In genomic region chr15:68614621-68615035, GRCh38 we compare ENCODE assay signal across 11 cellular contexts. TPM values are rescaled to one million over a fixed set of nuclear protein-coding genes. Genes with fewer than 3 reads are reported as not detected.
DNase-seq lines count a peak whose midpoint lies in the region; ATAC-seq, FAIRE-seq and TF ChIP-seq lines count a peak whose summit lies in the region.
"Had no signal": no experiment of that assay in that cellular context is flagged by ENCODE, and none has a peak within 500 bp of the region (broad histone marks: within the 10 kb centered on the region; RNA-seq: fewer than 3 reads in every experiment).

No MANE protein-coding gene starts in this region.

- TF ChIP-seq POLR2A in endothelial cell of umbilical vein (IDR thresholded peaks at IDR 0.05; ENCODE audit: low read depth, low read length) (no peak), stomach (IDR thresholded peaks at IDR 0.05) (no peak)

- peaks cover 33% of the 10 kb centered on the region for H3K27me3 Mint-ChIP-seq in activated CD8-positive, alpha-beta memory T cell treated with anti-CD3 and anti-CD28 coated beads, Interleukin-2, amount 10 ng/mL, durations not matched to agents 7 days and 5 days

- no peaks in the 10 kb centered on the region for H3K36me3 ChIP-seq in endothelial cell of umbilical vein (ENCODE audit: control insufficient read depth in 2 of 2, extremely low read depth in 1 of 2, insufficient read depth in 2 of 2, low read length in 2 of 2)
- H3K36me3 ChIP-seq in lung (ENCODE audit: control insufficient read depth in 2 of 2, insufficient read depth in 2 of 2, low read length in 2 of 2), result no peaks in the 10 kb centered on the region
- no peaks in the 10 kb centered on the region for H3K36me3 ChIP-seq in stomach

- no peak for TF ChIP-seq EP300 in stomach (IDR thresholded peaks at IDR 0.05)

- WGBS in lung, 2 donors, result 54 to 70% methylated on average over 12 of the region's 12 CpGs
- WGBS in stomach, 5 donors, result 25 to 49% (median 36%) methylated on average over 11 to 12 of the region's 12 CpGs

- no TSS peak for BruUV-seq in endothelial cell of umbilical vein (replicated peaks; lab: Mats Ljungman, UMichigan)

- FAIRE-seq in endothelial cell of umbilical vein (lab: Jason Lieb, UNC), result peak; percentile 62

- H3K27me3 ChIP-seq in endothelial cell of umbilical vein (ENCODE audit: control insufficient read depth in 2 of 2, insufficient read depth in 2 of 2, low read length in 2 of 2), result peaks cover 0 to 2% of the 10 kb centered on the region in 2 experiments
- no peaks in the 10 kb centered on the region for H3K27me3 ChIP-seq in lung (ENCODE audit: control insufficient read depth, insufficient read depth)
- H3K27me3 ChIP-seq in stomach, result peaks cover 0 to 7% (median 0%) of the 10 kb centered on the region in 3 donors

- H3K4me1 ChIP-seq in endothelial cell of umbilical vein (ENCODE audit: control insufficient read depth, extremely low read depth, insufficient read depth, low read length) (peaks cover 23% of the 10 kb centered on the region), lung (ENCODE audit: control insufficient read depth in 2 of 2, insufficient read depth in 2 of 2, low read length in 2 of 2) (peaks cover 0 to 15% of the 10 kb centered on the region in 2 donors), stomach (peaks cover 0 to 17% (median 12%) of the 10 kb centered on the region in 4 donors)

- no peaks in the 10 kb centered on the region for H3K9me1 ChIP-seq in endothelial cell of umbilical vein (replicated peaks; ENCODE audit: control insufficient read depth, extremely low read depth, insufficient read depth, low read length)

- H3K27ac Mint-ChIP-seq in activated CD8-positive, alpha-beta memory T cell treated with anti-CD3 and anti-CD28 coated beads, Interleukin-2, amount 10 ng/mL, durations not matched to agents 7 days and 5 days, result no peak overlapping the region

- H3K79me2 ChIP-seq in endothelial cell of umbilical vein (ENCODE audit: control insufficient read depth, insufficient read depth, low read length), result no peaks in the 10 kb centered on the region

- H3K9me3 ChIP-seq in endothelial cell of umbilical vein (replicated peaks; ENCODE audit: control insufficient read depth, insufficient read depth, low read length) (no peaks in the 10 kb centered on the region), lung (ENCODE audit: control insufficient read depth in 2 of 2, insufficient read depth in 1 of 2, low read length in 1 of 2) (no peaks in the 10 kb centered on the region), stomach (no peaks in the 10 kb centered on the region)

- no peak overlapping the region for H3K4me3 ChIP-seq in endothelial cell of umbilical vein (replicated peaks in 1 of 3; ENCODE audit: insufficient read depth in 1 of 3, low read depth in 1 of 3, low read length in 3 of 3)
- H3K4me3 ChIP-seq in lung, result no peak overlapping the region
- H3K4me3 ChIP-seq in stomach, result no peak overlapping the region

- no peaks in the 10 kb centered on the region for H3K4me1 Mint-ChIP-seq in activated CD8-positive, alpha-beta memory T cell treated with anti-CD3 and anti-CD28 coated beads, Interleukin-2, amount 10 ng/mL, durations not matched to agents 7 days and 5 days
- H3K4me1 Mint-ChIP-seq: central memory CD8-positive, alpha-beta T cell had no signal

- H3K4me2 ChIP-seq in endothelial cell of umbilical vein (ENCODE audit: insufficient read depth, low read length), result no peak overlapping the region

- TF ChIP-seq CTCF in endothelial cell of umbilical vein (IDR thresholded peaks at IDR 0.05; ENCODE audit: extremely low read depth in 1 of 2, insufficient read depth in 1 of 2, low read depth in 1 of 2, low read length in 2 of 2), result no peak
- no peak for TF ChIP-seq CTCF in lung (IDR thresholded peaks at IDR 0.05; ENCODE audit: control extremely low read depth, extremely low read depth)
- no peak for TF ChIP-seq CTCF in stomach (IDR thresholded peaks at IDR 0.05)

- DNase-seq in NCI-H82 treated with DMSO at 0.1 percent for 48 hours (lab: John Stamatoyannopoulos, UW; ENCODE audit: unreplicated experiment), result peak; percentile 24
- no peak for DNase-seq in endothelial cell of umbilical vein (ENCODE audit: low read depth, low spot score)
- no peak for DNase-seq in lung (ENCODE audit: low spot score)
- no peak for DNase-seq in stomach
- DNase-seq in activated CD8-positive, alpha-beta memory T cell treated with anti-CD3 and anti-CD28 coated beads, Interleukin-2, amount 10 ng/mL, durations not matched to agents 7 days and 5 days, result no peak
- no peak for DNase-seq in activated effector memory CD4-positive, alpha-beta T cell treated with Interleukin-2 at 50 U/mL for 16 hours
- DNase-seq: KBM-7, NCI-H510A had no signal

- POLR2A ChIA-PET in endothelial cell of umbilical vein (lab: Charles Lee), result no interaction called here

- H3K27ac ChIP-seq in endothelial cell of umbilical vein (ENCODE audit: insufficient read depth, low read depth, low read length) (no peak overlapping the region), lung (ENCODE audit: low read depth in 1 of 2, low read length in 1 of 2) (peak overlapping the region; percentile 34 to 41), stomach (peak overlapping the region; percentile 10 to 58 (median 40))

- dilution Hi-C loops in endothelial cell of umbilical vein (cut with MboI; ENCODE audit: extremely low pct_ligation_motif_present, low sequenced_read_pairs), result no loop called here

- no peak overlapping the region for H3K9ac ChIP-seq in endothelial cell of umbilical vein (replicated peaks; ENCODE audit: extremely low read depth, insufficient read depth, low read length)

- ATAC-seq in lung (ENCODE audit: insufficient read depth, low FRiP score) (no peak), GM19452 (IDR thresholded peaks at IDR 0.05; ENCODE audit: unreplicated experiment) (no peak)
- no peak for ATAC-seq in activated CD4-positive, CD25-positive, alpha-beta regulatory T cell treated with anti-CD3 and anti-CD28 coated beads, Interleukin-2, amount 50 U/mL, for 24 hours
- no peak for ATAC-seq in activated CD8-positive, alpha-beta memory T cell treated with anti-CD3 and anti-CD28 coated beads, Interleukin-2, amount 10 ng/mL, durations not matched to agents 7 days and 5 days

- H3K9me3 Mint-ChIP-seq in activated CD8-positive, alpha-beta memory T cell treated with anti-CD3 and anti-CD28 coated beads, Interleukin-2, amount 10 ng/mL, durations not matched to agents 7 days and 5 days (ENCODE audit: low read depth), result no peaks in the 10 kb centered on the region
- H3K9me3 Mint-ChIP-seq: central memory CD8-positive, alpha-beta T cell had no signal

- no peak overlapping the region for H2AFZ ChIP-seq in endothelial cell of umbilical vein (ENCODE audit: low read depth, low read length)

- intact Hi-C loops in endothelial cell of umbilical vein (cut with micrococcal nuclease) (no loop called here), stomach (cut with DNase I; ENCODE audit: low total_unique reads) (no loop called here)

- H3K4me3 Mint-ChIP-seq in activated CD8-positive, alpha-beta memory T cell treated with anti-CD3 and anti-CD28 coated beads, Interleukin-2, amount 10 ng/mL, durations not matched to agents 7 days and 5 days, result no peak overlapping the region
- H3K4me3 Mint-ChIP-seq: central memory CD8-positive, alpha-beta T cell had no signal

- H4K20me1 ChIP-seq in endothelial cell of umbilical vein (replicated peaks; ENCODE audit: control insufficient read depth, extremely low read depth, insufficient read depth, low read length), result no peaks in the 10 kb centered on the region

- no peaks in the 10 kb centered on the region for H3K36me3 Mint-ChIP-seq in activated CD8-positive, alpha-beta memory T cell treated with anti-CD3 and anti-CD28 coated beads, Interleukin-2, amount 10 ng/mL, durations not matched to agents 7 days and 5 days

- CTCF ChIA-PET in endothelial cell of umbilical vein (lab: Charles Lee), result interaction anchor here (1.2 kb wide), 1 partner anchor 27 kb away, joined by 3 read pairs; no protein-coding TSS in a partner anchor
- CTCF ChIA-PET in activated CD8-positive, alpha-beta memory T cell treated with anti-CD3 and anti-CD28 coated beads, Interleukin-2, amount 10 ng/mL, durations not matched to agents 7 days and 5 days (lab: Charles Lee), result no interaction called here

TF ChIP-seq in endothelial cell of umbilical vein, 7 proteins besides CTCF, POLR2A, EP300 and RAD21:
- TF ChIP-seq JUN (IDR thresholded peaks at IDR 0.05; ENCODE audit: borderline replicate concordance, insufficient read depth, insufficient read length, low read depth) (no peak), MYC (IDR thresholded peaks at IDR 0.05; ENCODE audit: low read depth, low read length) (no peak), EZH2 (IDR thresholded peaks at IDR 0.05; ENCODE audit: borderline replicate concordance, low read depth, low read length, severe bottlenecking) (no peak), FOS (IDR thresholded peaks at IDR 0.05; ENCODE audit: borderline replicate concordance, insufficient read depth, low read length) (no peak), POLR2AphosphoS5 (IDR thresholded peaks at IDR 0.05; ENCODE audit: insufficient read depth, low read depth, low read length) (no peak), GATA2 (IDR thresholded peaks at IDR 0.05; ENCODE audit: insufficient read depth, insufficient read length, low read depth, low read length) (no peak)
- TF ChIP-seq, protein P1, sequence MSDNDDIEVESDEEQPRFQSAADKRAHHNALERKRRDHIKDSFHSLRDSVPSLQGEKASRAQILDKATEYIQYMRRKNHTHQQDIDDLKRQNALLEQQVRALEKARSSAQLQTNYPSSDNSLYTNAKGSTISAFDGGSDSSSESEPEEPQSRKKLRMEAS (IDR thresholded peaks at IDR 0.05; ENCODE audit: insufficient read depth, insufficient read length), result no peak

RNA-seq across cellular contexts. Expression of gene CORO2B, which starts 35.8 kb away (rescaled TPM):
- total RNA-seq in endothelial cell of umbilical vein, result 2.9 and 3.7 TPM in 2 replicates
- polyA plus RNA-seq in endothelial cell of umbilical vein, result 2.4 and 2.9 TPM in 2 replicates
- 2.0 and 2.2 TPM in 2 replicates for polyA plus RNA-seq in endothelial cell of umbilical vein (2011; cell fraction: cytosol; rRNA removed)
- 2.3 TPM in 2 replicates for polyA plus RNA-seq in endothelial cell of umbilical vein (2011; cell fraction: nucleus; rRNA removed)
- 0.50 and 1.1 TPM in 2 replicates for polyA plus RNA-seq in endothelial cell of umbilical vein (2012)
- polyA minus RNA-seq in endothelial cell of umbilical vein, result 2.6 and 2.7 TPM in 2 replicates
- polyA minus RNA-seq in endothelial cell of umbilical vein (2011; cell fraction: cytosol; rRNA and poly(A)+ RNA removed), result not detected
- polyA minus RNA-seq in endothelial cell of umbilical vein (2011; cell fraction: nucleus; rRNA and poly(A)+ RNA removed), result 0.91 and 1.3 TPM in 2 replicates
- 10 to 100 TPM in 1 of 2 donors, 1 to 10 TPM in 1; 5.9 to 12.5 TPM for total RNA-seq in lung
- 1 to 10 TPM; 2.4 to 2.8 TPM for polyA plus RNA-seq in lung
- total RNA-seq in stomach, result 1 to 10 TPM in 3 of 5 donors, under 1 TPM in 1, not detected in 1; 0.89 to 2.8 (median 1.7) TPM
- polyA plus RNA-seq in stomach, result 1 to 10 TPM; 1.2 to 3.7 (median 3.2) TPM
- not detected for total RNA-seq in activated CD8-positive, alpha-beta memory T cell treated with anti-CD3 and anti-CD28 coated beads, Interleukin-2, amount 10 ng/mL, durations not matched to agents 7 days and 5 days
